15 cellular contexts compared by ENCODE assay signal in the genomic region with DNA sequence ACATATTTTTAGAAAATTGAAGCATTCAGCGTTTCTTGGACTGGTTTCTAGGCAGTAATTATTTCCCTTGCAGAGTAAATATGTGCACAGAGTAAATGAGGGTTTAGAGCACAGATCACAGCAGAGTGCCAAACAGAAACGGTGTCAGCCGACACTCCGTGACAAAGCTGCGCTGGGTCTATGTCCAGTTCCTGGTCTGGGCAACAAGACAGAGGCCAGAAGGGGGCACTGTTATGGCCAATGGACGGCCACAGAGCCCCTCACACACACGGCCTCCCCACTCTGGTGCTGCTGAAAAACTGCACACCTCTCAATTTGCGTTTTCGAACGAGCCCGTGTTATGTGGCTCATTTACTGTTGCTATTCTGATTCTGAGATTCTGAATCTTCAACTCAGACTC.
DNase-seq lines count a peak whose midpoint lies in the region; ATAC-seq and TF ChIP-seq lines count a peak whose summit lies in the region.
"Had no signal": no experiment of that assay in that cellular context is flagged by ENCODE, and none has a peak within 500 bp of the region (broad histone marks: within the 10 kb centered on the region; RNA-seq: fewer than 3 reads in every experiment).

No MANE protein-coding gene starts in this region.

- DNase-seq in AG09309 (ENCODE audit: low read depth) (no peak), HT1080 (ENCODE audit: low read depth) (peak; percentile 13), WERI-Rb-1 (no peak), islet precursor cell (peak; percentile 67), COLO829 (ENCODE audit: low spot score) (no peak), A172 (ENCODE audit: low spot score) (no peak), left cardiac atrium (no peak)
- DNase-seq in activated CD4-positive, alpha-beta T cell treated with anti-CD3 and anti-CD28 coated beads, Interleukin-2, amount 10 ng/mL, durations not matched to agents 24 days and 14 days, result no peak
- DNase-seq: naive thymus-derived CD8-positive, alpha-beta T cell; NCI-H446 treated with DMSO at 0.1 percent for 48 hours had no signal

- H3K27ac ChIP-seq in WERI-Rb-1, result no peak overlapping the region
- H3K27ac ChIP-seq: SJCRH30, vagina had no signal

- no peaks in the 10 kb centered on the region for H3K36me3 ChIP-seq in WERI-Rb-1
- H3K36me3 ChIP-seq: SJCRH30, vagina had no signal

- H3K9me3 ChIP-seq in WERI-Rb-1 (ENCODE audit: severe bottlenecking), result no peaks in the 10 kb centered on the region
- H3K9me3 ChIP-seq: SJCRH30, vagina had no signal

- TF ChIP-seq CTCF in AG09309 (IDR thresholded peaks at IDR 0.05; ENCODE audit: control insufficient read depth, insufficient read depth, low read depth, low read length, missing control alignments) (peak; percentile 14), WERI-Rb-1 (IDR thresholded peaks at IDR 0.05; ENCODE audit: low read depth, low read length) (peak; percentile 64)

- H3K4me3 ChIP-seq in AG09309 (ENCODE audit: control insufficient read depth, low read depth, low read length) (no peak overlapping the region), WERI-Rb-1 (ENCODE audit: low read depth, low read length) (no peak overlapping the region)
- H3K4me3 ChIP-seq: SJCRH30, vagina had no signal

- H3K27me3 Mint-ChIP-seq in activated CD4-positive, alpha-beta T cell treated with anti-CD3 and anti-CD28 coated beads, Interleukin-2, amount 10 ng/mL, durations not matched to agents 24 days and 14 days, result peaks cover 19% of the 10 kb centered on the region

- no peaks in the 10 kb centered on the region for H3K36me3 Mint-ChIP-seq in activated CD4-positive, alpha-beta T cell treated with anti-CD3 and anti-CD28 coated beads, Interleukin-2, amount 10 ng/mL, durations not matched to agents 24 days and 14 days (ENCODE audit: low read depth)
- H3K36me3 Mint-ChIP-seq: CD14-positive monocyte, IgD-negative memory B cell had no signal

- intact Hi-C loops in activated CD4-positive, alpha-beta T cell treated with anti-CD3 and anti-CD28 coated beads, Interleukin-2, amount 10 ng/mL, durations not matched to agents 24 days and 14 days (cut with micrococcal nuclease), result no loop called here
- intact Hi-C loops in left cardiac atrium (cut with DNase I), result no loop called here

- H3K4me1 Mint-ChIP-seq in activated CD4-positive, alpha-beta T cell treated with anti-CD3 and anti-CD28 coated beads, Interleukin-2, amount 10 ng/mL, durations not matched to agents 24 days and 14 days, result no peaks in the 10 kb centered on the region
- H3K4me1 Mint-ChIP-seq: CD14-positive monocyte; IgD-negative memory B cell; naive thymus-derived CD8-positive, alpha-beta T cell had no signal

- H3K9me3 Mint-ChIP-seq in activated CD4-positive, alpha-beta T cell treated with anti-CD3 and anti-CD28 coated beads, Interleukin-2, amount 10 ng/mL, durations not matched to agents 24 days and 14 days, result peaks cover 3% of the 10 kb centered on the region
- H3K9me3 Mint-ChIP-seq: activated T-helper 1 cell treated with anti-CD3 and anti-CD28 coated beads, Interleukin-12 subunit alpha, Interleukin-12 subunit beta, Interleukin-2, Interleukin-4 antibody, amounts not matched to agents 30 ng/mL and 10 ng/mL and 1 ng/mL, durations not matched to agents 14 hours and 24 hours and 36 hours had no signal

- no peak overlapping the region for H3K27ac Mint-ChIP-seq in activated CD4-positive, alpha-beta T cell treated with anti-CD3 and anti-CD28 coated beads, Interleukin-2, amount 10 ng/mL, durations not matched to agents 24 days and 14 days
- H3K27ac Mint-ChIP-seq: activated T-helper 1 cell treated with anti-CD3 and anti-CD28 coated beads, Interleukin-12 subunit alpha, Interleukin-12 subunit beta, Interleukin-2, Interleukin-4 antibody, amounts not matched to agents 30 ng/mL and 10 ng/mL and 1 ng/mL, durations not matched to agents 14 hours and 24 hours and 36 hours; CD14-positive monocyte; IgD-negative memory B cell; naive thymus-derived CD8-positive, alpha-beta T cell had no signal

- no peak for ATAC-seq in left cardiac atrium
- ATAC-seq: naive thymus-derived CD8-positive, alpha-beta T cell had no signal

- H3K4me3 Mint-ChIP-seq in activated CD4-positive, alpha-beta T cell treated with anti-CD3 and anti-CD28 coated beads, Interleukin-2, amount 10 ng/mL, durations not matched to agents 24 days and 14 days, result no peak overlapping the region
- H3K4me3 Mint-ChIP-seq: activated T-helper 1 cell treated with anti-CD3 and anti-CD28 coated beads, Interleukin-12 subunit alpha, Interleukin-12 subunit beta, Interleukin-2, Interleukin-4 antibody, amounts not matched to agents 30 ng/mL and 10 ng/mL and 1 ng/mL, durations not matched to agents 14 hours and 24 hours and 36 hours; CD14-positive monocyte; IgD-negative memory B cell; naive thymus-derived CD8-positive, alpha-beta T cell had no signal

- H3K27me3 ChIP-seq in WERI-Rb-1 (ENCODE audit: insufficient read depth, low read depth, severe bottlenecking), result no peaks in the 10 kb centered on the region
- H3K27me3 ChIP-seq: SJCRH30, vagina had no signal

Comparison
In these comparisons a context has a peak if more than half of its experiments do, and no peak if none do; other contexts are left out.
1. DNase-seq: peak in HT1080 (single experiment) and islet precursor cell (single experiment); none in AG09309 (single experiment), WERI-Rb-1 (single experiment), COLO829 (single experiment), activated CD4-positive, alpha-beta T cell treated with anti-CD3 and anti-CD28 coated beads, Interleukin-2, amount 10 ng/mL, durations not matched to agents 24 days and 14 days (single experiment), A172 (single experiment) and left cardiac atrium (single experiment).